ENCODE assay signal across 8 cellular contexts in the genomic region with DNA sequence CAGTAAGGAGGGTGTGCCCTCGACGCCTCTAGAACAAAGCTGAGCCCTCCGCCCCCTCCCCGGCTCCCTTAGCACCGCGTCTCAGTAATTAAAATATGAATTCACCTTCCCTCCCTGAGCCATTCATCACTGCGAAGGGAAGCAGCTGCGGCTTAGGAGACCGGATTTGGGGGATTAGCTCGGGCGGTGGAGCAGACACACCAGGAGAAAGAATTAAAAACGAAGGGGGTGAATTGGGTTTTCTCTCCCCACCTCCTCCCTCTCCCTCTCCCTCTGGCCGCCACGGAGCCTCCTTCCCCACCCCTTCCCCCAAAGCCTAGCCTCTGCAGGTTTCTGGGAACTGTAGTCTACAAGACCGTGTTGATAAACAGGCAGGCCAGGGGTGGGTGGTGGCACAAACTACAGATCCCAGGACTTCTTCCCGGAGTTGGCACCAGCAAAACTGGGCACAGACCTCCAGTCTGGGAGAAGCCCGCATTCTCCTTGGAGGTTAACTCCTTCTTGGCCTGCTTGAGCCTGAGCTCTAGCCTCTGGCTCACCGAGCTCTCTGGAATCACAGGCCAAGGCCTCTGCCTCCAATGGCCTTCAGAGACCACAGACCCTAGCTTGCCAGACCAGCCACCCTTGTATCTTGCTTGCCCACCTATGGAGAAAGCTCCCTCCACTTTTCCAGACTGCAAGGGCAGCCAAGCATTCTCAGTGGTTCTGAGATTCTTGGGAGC. TPM values are rescaled to one million over a fixed set of nuclear protein-coding genes. Genes with fewer than 3 reads are reported as not detected.
DNase-seq lines count a peak whose midpoint lies in the region; ATAC-seq and TF ChIP-seq lines count a peak whose summit lies in the region.
"Had no signal": no experiment of that assay in that cellular context is flagged by ENCODE, and none has a peak within 500 bp of the region (broad histone marks: within the 10 kb centered on the region; RNA-seq: fewer than 3 reads in every experiment).

No MANE protein-coding gene starts in this region.

- no peak overlapping the region for H3K27ac Mint-ChIP-seq in T-helper 17 cell
- H3K27ac Mint-ChIP-seq: activated CD4-positive, alpha-beta T cell treated with anti-CD3 and anti-CD28 coated beads for 36 hours had no signal

- peaks cover 23% of the 10 kb centered on the region for H3K4me1 Mint-ChIP-seq in T-helper 17 cell

- DNase-seq in NCI-H1436 treated with DMSO at 0.1 percent for 48 hours (lab: John Stamatoyannopoulos, UW) (peak; percentile 54), caudate nucleus (lab: John Stamatoyannopoulos, UW) (peak in 50 of 61 donors; percentile 10 to 97 (median 50)), left kidney (ENCODE audit: low read depth, low spot score) (peak; percentile 73), tibial artery (peak in 1 of 2 donors; percentile 77), T-helper 17 cell (no peak)
- DNase-seq in stimulated activated CD4-positive, alpha-beta T cell treated with anti-CD3 and anti-CD28 coated beads, Interleukin-2, amount 100 ng/mL, for 48 hours: no peak
- no peak for DNase-seq in stimulated activated naive CD4-positive, alpha-beta T cell treated with Interleukin-2 at 50 U/mL for 16 hours (lab: John Stamatoyannopoulos, UW)
- DNase-seq: activated CD4-positive, alpha-beta T cell treated with anti-CD3 and anti-CD28 coated beads for 36 hours had no signal

- intact Hi-C loops in tibial artery (cut with DNase I; ENCODE audit: low total_unique reads): no loop called here

- H3K4me3 Mint-ChIP-seq in T-helper 17 cell: no peak overlapping the region
- H3K4me3 Mint-ChIP-seq: activated CD4-positive, alpha-beta T cell treated with anti-CD3 and anti-CD28 coated beads for 36 hours had no signal

- H3K9me3 ChIP-seq in tibial artery (no peaks in the 10 kb centered on the region), T-helper 17 cell (ENCODE audit: control insufficient read depth, low read length, poor library complexity, severe bottlenecking) (no peaks in the 10 kb centered on the region)

- H3K27ac ChIP-seq in caudate nucleus (ENCODE audit: low read depth, low read length): no peak overlapping the region
- peak overlapping the region; percentile 3 to 43 for H3K27ac ChIP-seq in tibial artery

- H3K36me3 ChIP-seq in tibial artery: no peaks in the 10 kb centered on the region

- peaks cover 10% of the 10 kb centered on the region for H3K27me3 Mint-ChIP-seq in T-helper 17 cell

- no peaks in the 10 kb centered on the region for H3K36me3 Mint-ChIP-seq in T-helper 17 cell (ENCODE audit: low read depth)

- ATAC-seq in T-helper 17 cell: no peak
- ATAC-seq: activated CD4-positive, alpha-beta T cell treated with anti-CD3 and anti-CD28 coated beads for 36 hours had no signal

- peaks cover 0 to 35% (median 11%) of the 10 kb centered on the region in 4 donors for H3K4me1 ChIP-seq in tibial artery

- no peak for TF ChIP-seq CTCF in tibial artery (IDR thresholded peaks at IDR 0.05)

- H3K27me3 ChIP-seq in tibial artery: peaks cover 0 to 17% of the 10 kb centered on the region in 2 donors

- peak overlapping the region; percentile 37 to 41 for H3K4me3 ChIP-seq in tibial artery

RNA-seq across cellular contexts. Expression of gene BLACAT1, which starts 10.8 kb away (rescaled TPM):
- under 1 TPM; 0.10 TPM for total RNA-seq in T-helper 17 cell

RNA-seq across cellular contexts. Expression of gene LEMD1, which starts 23.2 kb away (rescaled TPM):
- not detected for total RNA-seq in T-helper 17 cell

RNA-seq across cellular contexts. Expression of gene CDK18, which starts 59.4 kb away (rescaled TPM):
- total RNA-seq in T-helper 17 cell: 1 to 10 TPM in 1 of 2 donors, under 1 TPM in 1; 0.94 to 1.7 TPM

Comparison
In these comparisons a context has a peak if more than half of its experiments do, and no peak if none do; other contexts are left out.
1. DNase-seq: peak in NCI-H1436 treated with DMSO at 0.1 percent for 48 hours (single experiment), caudate nucleus (50 of 61) and left kidney (single experiment); none in stimulated activated CD4-positive, alpha-beta T cell treated with anti-CD3 and anti-CD28 coated beads, Interleukin-2, amount 100 ng/mL, for 48 hours (0 of 2), stimulated activated naive CD4-positive, alpha-beta T cell treated with Interleukin-2 at 50 U/mL for 16 hours (single experiment) and T-helper 17 cell (0 of 3).